ENCODE assay signal across 32 cellular contexts in the genomic region with DNA sequence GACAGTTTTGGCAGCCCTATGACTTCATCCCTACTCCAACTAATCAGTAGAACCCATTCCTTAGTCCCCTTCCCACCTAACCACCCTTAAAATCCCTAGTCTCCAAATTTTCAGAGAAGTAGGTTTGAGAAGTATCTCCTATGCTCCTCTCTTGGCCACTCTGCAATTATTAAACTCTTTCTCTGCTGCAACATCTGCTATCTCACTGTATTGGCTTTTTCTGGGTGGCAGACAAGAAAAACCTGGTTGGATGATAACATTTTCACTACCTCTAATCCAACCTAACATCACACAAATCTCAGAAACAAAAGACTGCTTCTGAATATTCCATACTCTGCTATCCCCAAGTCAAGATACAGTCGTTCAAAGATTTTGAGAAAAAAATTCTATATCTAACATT.
A peak's percentile ranks its signal among the peaks of the same experiment; 100 is the strongest.
DNase-seq lines count a peak whose midpoint lies in the region; ATAC-seq and TF ChIP-seq lines count a peak whose summit lies in the region.
"Had no signal": no experiment of that assay in that cellular context is flagged by ENCODE, and none has a peak within 500 bp of the region (broad histone marks: within the 10 kb centered on the region; RNA-seq: fewer than 3 reads in every experiment).

No MANE protein-coding gene starts in this region.

- H3K36me3 ChIP-seq in HCT116 (ENCODE audit: control insufficient read depth in 1 of 2, insufficient read depth in 2 of 2, low read length in 2 of 2) (no peaks in the 10 kb centered on the region), HEK293 (ENCODE audit: control insufficient read depth in 2 of 2, insufficient read depth in 1 of 2, low read length in 2 of 2) (no peaks in the 10 kb centered on the region)
- H3K36me3 ChIP-seq: BE2C; BLaER1; BLaER1 treated with 17β-estradiol and CSF1 and Interleukin-3, amounts not matched to agents 10 nM and 100 nM had no signal

- no peaks in the 10 kb centered on the region for H3K79me2 ChIP-seq in HCT116 (ENCODE audit: insufficient read depth, low read length)

- no peaks in the 10 kb centered on the region for H3K4me1 Mint-ChIP-seq in effector memory CD8-positive, alpha-beta T cell (ENCODE audit: low read depth in 2 of 2)
- H3K4me1 Mint-ChIP-seq in WTC11: no peaks in the 10 kb centered on the region
- H3K4me1 Mint-ChIP-seq: B cell; CD14-positive monocyte; CD4-positive, alpha-beta memory T cell; CD4-positive, CD25-positive, alpha-beta regulatory T cell; CD8-positive, alpha-beta memory T cell had no signal

- peaks cover 0 to 10% of the 10 kb centered on the region in 2 experiments; a peak in 1 of 4 replicates for H3K9me3 ChIP-seq in HCT116 (ENCODE audit: control insufficient read depth in 1 of 2, insufficient read depth in 1 of 2, low read depth in 1 of 2, low read length in 2 of 2)
- H3K9me3 ChIP-seq in HEK293 (ENCODE audit: control insufficient read depth, insufficient read depth, low read depth, low read length): no peaks in the 10 kb centered on the region; the same call in none of the 2 replicates
- H3K9me3 ChIP-seq: A549, BE2C, Caco-2 had no signal

- intact Hi-C loops in HCT116 (cut with micrococcal nuclease): no loop called here

- no peaks in the 10 kb centered on the region for H3K4me1 ChIP-seq in HCT116 (ENCODE audit: control insufficient read depth in 1 of 2, insufficient read depth in 2 of 2, low read length in 2 of 2)
- H3K4me1 ChIP-seq in HEK293 (ENCODE audit: control insufficient read depth, insufficient read depth, low read length): no peaks in the 10 kb centered on the region
- H3K4me1 ChIP-seq: A549; BE2C; BLaER1; BLaER1 treated with 17β-estradiol and CSF1 and Interleukin-3, amounts not matched to agents 10 nM and 100 nM; Caco-2 had no signal

- H3K9ac ChIP-seq in HCT116 (ENCODE audit: low read length): no peak overlapping the region
- H3K9ac ChIP-seq: BLaER1; BLaER1 treated with 17β-estradiol and CSF1 and Interleukin-3, amounts not matched to agents 10 nM and 100 nM had no signal

- H3K4me3 ChIP-seq in HCT116 (replicated peaks in 1 of 2; ENCODE audit: low read depth in 1 of 2, low read length in 2 of 2) (no peak overlapping the region), HEK293 (ENCODE audit: low read depth, low read length) (no peak overlapping the region)
- H3K4me3 ChIP-seq: A549; BLaER1; BLaER1 treated with 17β-estradiol and CSF1 and Interleukin-3, amounts not matched to agents 10 nM and 100 nM had no signal

- no peaks in the 10 kb centered on the region for H4K20me1 ChIP-seq in HCT116 (ENCODE audit: insufficient read depth)
- H4K20me1 ChIP-seq: BLaER1; BLaER1 treated with 17β-estradiol and CSF1 and Interleukin-3, amounts not matched to agents 10 nM and 100 nM had no signal

- H3K36me3 Mint-ChIP-seq in effector memory CD8-positive, alpha-beta T cell (ENCODE audit: insufficient read depth): no peaks in the 10 kb centered on the region
- peaks cover 6% of the 10 kb centered on the region; the same call in 1 of the 2 replicates for H3K36me3 Mint-ChIP-seq in WTC11
- H3K36me3 Mint-ChIP-seq: CD14-positive monocyte; CD4-positive, CD25-positive, alpha-beta regulatory T cell; CD8-positive, alpha-beta memory T cell; CD8-positive, alpha-beta T cell had no signal

- no peak overlapping the region for H3K27ac ChIP-seq in HCT116 (ENCODE audit: low read depth, low read length)
- H3K27ac ChIP-seq in HEK293 (ENCODE audit: extremely low read depth, low read depth, low read length): no peak overlapping the region
- H3K27ac ChIP-seq: 22Rv1; A549; BLaER1; BLaER1 treated with 17β-estradiol and CSF1 and Interleukin-3, amounts not matched to agents 10 nM and 100 nM; C4-2B had no signal

- RAD21 ChIA-PET in HCT116 (lab: Charles Lee; ENCODE audit: low non-redundant PET in 1 of 2, low total read pairs in 2 of 2, uncharacterized antibody in 2 of 2, unreplicated experiment in 2 of 2): no interaction called here

- DNase-seq in HCT116 (ENCODE audit: low read depth, low spot score) (no peak), HT1080 (ENCODE audit: low read depth) (peak; percentile 4), C1 segment of cervical spinal cord (lab: John Stamatoyannopoulos, UW) (no peak), WTC11 (ENCODE audit: low spot score) (no peak)
- no peak for DNase-seq in effector memory CD8-positive, alpha-beta T cell
- DNase-seq: 8988T; ACHN; AML-193; BE2C; Caco-2; Calu3; CD4-positive, alpha-beta memory T cell; CD4-positive, alpha-beta T cell; CD4-positive, CD25-positive, alpha-beta regulatory T cell; CD8-positive, alpha-beta memory T cell; CD8-positive, alpha-beta T cell; COR-L47; DMS 273 treated with DMSO at 0.1 percent for 48 hours; DMS153; DMS53; DMS79; DMS79 treated with DMSO at 0.1 percent for 48 hours; DND-41; EL had no signal

- no TSS peak for BruUV-seq in HCT116 (replicated peaks; lab: Mats Ljungman, UMichigan)

- TF ChIP-seq POLR2A in HCT116 (IDR thresholded peaks at IDR 0.05; ENCODE audit: borderline replicate concordance, extremely low read depth, insufficient read depth, insufficient read length): no peak

- no peak overlapping the region for H3K4me3 Mint-ChIP-seq in effector memory CD8-positive, alpha-beta T cell
- H3K4me3 Mint-ChIP-seq in WTC11: no peak overlapping the region
- H3K4me3 Mint-ChIP-seq: B cell; CD14-positive monocyte; CD4-positive, alpha-beta memory T cell; CD4-positive, alpha-beta T cell; CD4-positive, CD25-positive, alpha-beta regulatory T cell; CD8-positive, alpha-beta memory T cell; CD8-positive, alpha-beta T cell had no signal

- no peak overlapping the region for H2AFZ ChIP-seq in HCT116 (ENCODE audit: low read depth, low read length, poor library complexity, severe bottlenecking)

- H3K9me3 Mint-ChIP-seq in effector memory CD8-positive, alpha-beta T cell: peaks cover 0 to 7% of the 10 kb centered on the region in 2 donors
- H3K9me3 Mint-ChIP-seq in WTC11: peaks cover 29% of the 10 kb centered on the region

- no peak for ATAC-seq in HCT116
- no peak for ATAC-seq in effector memory CD8-positive, alpha-beta T cell (replicated peaks)
- no peak for ATAC-seq in WTC11
- ATAC-seq: A549; CD8-positive, alpha-beta T cell had no signal

- TF ChIP-seq CTCF in HCT116 (IDR thresholded peaks at IDR 0.05 in 2 of 3, conservative IDR thresholded peaks at IDR 0.05 in 1 of 3; ENCODE audit: borderline replicate concordance in 1 of 3, insufficient read depth in 1 of 3, low read depth in 2 of 3, low read length in 2 of 3) (no peak), HEK293 (tag by site-specific recombination; IDR thresholded peaks at IDR 0.05) (no peak), WTC11 (IDR thresholded peaks at IDR 0.05) (no peak)

- no peaks in the 10 kb centered on the region; the same call in 1 of the 2 replicates for H3K9me2 ChIP-seq in HCT116 (ENCODE audit: insufficient read depth)

- POLR2A ChIA-PET in HCT116 (lab: Charles Lee): no interaction called here
- POLR2A ChIA-PET in HEK293 (lab: Yijun Ruan, JAX): no interaction called here
- POLR2A ChIA-PET in WTC11 (lab: Charles Lee): no interaction called here

- no peak overlapping the region for H3K4me2 ChIP-seq in HCT116 (ENCODE audit: low read length)
- H3K4me2 ChIP-seq: A549; BLaER1; BLaER1 treated with 17β-estradiol and CSF1 and Interleukin-3, amounts not matched to agents 10 nM and 100 nM had no signal

- no peak overlapping the region for H3K27ac Mint-ChIP-seq in effector memory CD8-positive, alpha-beta T cell
- H3K27ac Mint-ChIP-seq in WTC11: no peak overlapping the region
- H3K27ac Mint-ChIP-seq: B cell; CD14-positive monocyte; CD4-positive, alpha-beta memory T cell; CD4-positive, alpha-beta T cell; CD4-positive, CD25-positive, alpha-beta regulatory T cell; CD8-positive, alpha-beta memory T cell; CD8-positive, alpha-beta T cell had no signal

- TF ChIP-seq RAD21 in HCT116 (IDR thresholded peaks at IDR 0.05; ENCODE audit: low read depth): no peak

- H3K27me3 Mint-ChIP-seq in effector memory CD8-positive, alpha-beta T cell: no peaks in the 10 kb centered on the region
- H3K27me3 Mint-ChIP-seq in WTC11 (ENCODE audit: low read depth): no peaks in the 10 kb centered on the region
- H3K27me3 Mint-ChIP-seq: B cell; CD4-positive, alpha-beta memory T cell; CD4-positive, alpha-beta T cell; CD4-positive, CD25-positive, alpha-beta regulatory T cell; CD8-positive, alpha-beta memory T cell had no signal

- CTCF ChIA-PET in HCT116 (lab: Charles Lee) (interaction anchor here (1.1 kb wide), 1 partner anchor 542 kb away, joined by 3 read pairs; a partner anchor contains a TSS), HEK293 (lab: Yijun Ruan, JAX) (interaction anchor here (0.6 kb wide), 2 partner anchors 350 to 452 kb away, joined by 3 read pairs; no protein-coding TSS in a partner anchor), WTC11 (lab: Charles Lee) (no interaction called here)

- no peaks in the 10 kb centered on the region for H3K27me3 ChIP-seq in HCT116 (ENCODE audit: insufficient read depth, low read length)
- H3K27me3 ChIP-seq: BE2C; BLaER1; BLaER1 treated with 17β-estradiol and CSF1 and Interleukin-3, amounts not matched to agents 10 nM and 100 nM had no signal

TF ChIP-seq in HCT116, 20 proteins besides CTCF, POLR2A, EP300 and RAD21 (continues in another document):
- no peak for TF ChIP-seq CEBPB (IDR thresholded peaks at IDR 0.05; ENCODE audit: low read depth)

TF ChIP-seq in HEK293, 187 proteins besides CTCF, POLR2A, EP300 and RAD21:
- TF ChIP-seq ZSCAN16 (tag by site-specific recombination; IDR thresholded peaks at IDR 0.05) (no peak), SETDB1 (IDR thresholded peaks at IDR 0.05; ENCODE audit: insufficient read length, low read length) (peak; percentile 78)
TF ChIP-seq in HEK293: peak in this region for 1.

TF ChIP-seq in WTC11, 78 proteins besides CTCF, POLR2A, EP300 and RAD21 (continues in another document):
- TF ChIP-seq ZNF317 (CRISPR knock-in tag; IDR thresholded peaks at IDR 0.05; ENCODE audit: borderline replicate concordance, low read depth) (no peak), ZNF671 (CRISPR knock-in tag; IDR thresholded peaks at IDR 0.05) (no peak), NR2C2 (CRISPR knock-in tag; IDR thresholded peaks at IDR 0.05) (no peak)
